28 cellular contexts compared by ENCODE assay signal in genomic region chr10:58778966-58779365, GRCh38.
"Had no signal": no experiment of that assay in that cellular context is flagged by ENCODE, and none has a peak within 500 bp of the region (broad histone marks: within the 10 kb centered on the region; RNA-seq: fewer than 3 reads in every experiment).

No MANE protein-coding gene starts in this region.

- H3K4me2 ChIP-seq: neural progenitor cell had no signal

- H3K9me3 Mint-ChIP-seq: memory B cell; mesothelial cell of epicardium; naive B cell; natural killer cell treated with Interleukin-12 subunit alpha and Interleukin-12 subunit beta and Interleukin-15 and Interleukin-18, amount 100 ng/mL, for 72 hours; neural progenitor cell; stimulated activated memory B cell treated with anti-CD40 and anti-IgM and Interleukin-4, amounts not matched to agents 10 μg/mL and 1 μg/mL and 100 μg/mL, for 72 hours had no signal

- ATAC-seq: gastrocnemius medialis; left cardiac atrium; mucosa of descending colon; natural killer cell treated with Interleukin-12 subunit alpha and Interleukin-12 subunit beta and Interleukin-15 and Interleukin-18, amount 100 ng/mL, for 72 hours; right lobe of liver; stimulated activated memory B cell treated with anti-CD40 and anti-IgM and Interleukin-4, amounts not matched to agents 10 μg/mL and 1 μg/mL and 100 μg/mL, for 72 hours; stimulated activated naive CD8-positive, alpha-beta T cell treated with anti-CD3 and anti-CD28 coated beads, Interleukin-15, Interleukin-2, amounts not matched to agents 100 U/mL and 50 U/mL, for 24 hours had no signal

- H3K4me3 ChIP-seq: coronary artery, esophagus muscularis mucosa, gastrocnemius medialis, lung, mucosa of descending colon, neural progenitor cell, right lobe of liver, smooth muscle cell, thoracic aorta, tibial nerve, upper lobe of left lung had no signal

- H3K36me3 Mint-ChIP-seq: memory B cell; mesothelial cell of epicardium; naive B cell; natural killer cell treated with Interleukin-12 subunit alpha and Interleukin-12 subunit beta and Interleukin-15 and Interleukin-18, amount 100 ng/mL, for 72 hours; neural progenitor cell; stimulated activated memory B cell treated with anti-CD40 and anti-IgM and Interleukin-4, amounts not matched to agents 10 μg/mL and 1 μg/mL and 100 μg/mL, for 72 hours had no signal

- H3K27me3 Mint-ChIP-seq: memory B cell; progenitor cell of endocrine pancreas; stimulated activated memory B cell treated with anti-CD40 and anti-IgM and Interleukin-4, amounts not matched to agents 10 μg/mL and 1 μg/mL and 100 μg/mL, for 72 hours had no signal

- DNase-seq: dermis blood vessel endothelial cell; effector memory CD4-positive, alpha-beta T cell; foreskin fibroblast; gastrocnemius medialis; head of caudate nucleus; kidney; left cardiac atrium; mucosa of descending colon; naive B cell; right lobe of liver; stimulated activated CD4-positive, alpha-beta T cell treated with anti-CD3 and anti-CD28 coated beads, Interleukin-12 subunit alpha, Interleukin-12 subunit beta, amount 100 ng/mL, for 4 hours; stimulated activated CD4-positive, alpha-beta T cell treated with anti-CD3 and anti-CD28 coated beads, Interleukin-2, amount 100 ng/mL, for 24 hours; stimulated activated CD4-positive, alpha-beta T cell treated with anti-CD3 and anti-CD28 coated beads, Interleukin-4, amount 100 ng/mL, for 24 hours; stimulated activated naive CD8-positive, alpha-beta T cell treated with anti-CD3 and anti-CD28 coated beads, Interleukin-15, Interleukin-2, amounts not matched to agents 100 U/mL and 50 U/mL, for 24 hours; upper lobe of left lung had no signal

- H2AFZ ChIP-seq: neural progenitor cell, parathyroid adenoma had no signal

- H3K4me3 Mint-ChIP-seq: memory B cell; mesothelial cell of epicardium; naive B cell; natural killer cell treated with Interleukin-12 subunit alpha and Interleukin-12 subunit beta and Interleukin-15 and Interleukin-18, amount 100 ng/mL, for 72 hours; neural progenitor cell; stimulated activated memory B cell treated with anti-CD40 and anti-IgM and Interleukin-4, amounts not matched to agents 10 μg/mL and 1 μg/mL and 100 μg/mL, for 72 hours had no signal

- H3K9me3 ChIP-seq: esophagus muscularis mucosa, gastrocnemius medialis, mucosa of descending colon, right lobe of liver, thoracic aorta, tibial nerve, upper lobe of left lung had no signal

- H3K4me1 Mint-ChIP-seq: memory B cell; naive B cell; stimulated activated memory B cell treated with anti-CD40 and anti-IgM and Interleukin-4, amounts not matched to agents 10 μg/mL and 1 μg/mL and 100 μg/mL, for 72 hours had no signal

- H3K4me1 ChIP-seq: neural progenitor cell, parathyroid adenoma had no signal

- H3K27me3 ChIP-seq: esophagus muscularis mucosa, gastrocnemius medialis, neural progenitor cell, right lobe of liver, tibial nerve, upper lobe of left lung had no signal

- H3K79me2 ChIP-seq: parathyroid adenoma had no signal

- H3K27ac ChIP-seq: coronary artery, esophagus muscularis mucosa, neural progenitor cell, parathyroid adenoma, right lobe of liver, thoracic aorta, tibial nerve, upper lobe of left lung had no signal

- H3K27ac Mint-ChIP-seq: memory B cell; mesothelial cell of epicardium; naive B cell; natural killer cell treated with Interleukin-12 subunit alpha and Interleukin-12 subunit beta and Interleukin-15 and Interleukin-18, amount 100 ng/mL, for 72 hours; neural progenitor cell; progenitor cell of endocrine pancreas; stimulated activated memory B cell treated with anti-CD40 and anti-IgM and Interleukin-4, amounts not matched to agents 10 μg/mL and 1 μg/mL and 100 μg/mL, for 72 hours had no signal

- H3K36me3 ChIP-seq: esophagus muscularis mucosa, gastrocnemius medialis, neural progenitor cell, right lobe of liver, thoracic aorta, tibial nerve, upper lobe of left lung had no signal

- H3K9ac ChIP-seq: neural progenitor cell, parathyroid adenoma had no signal
